Comparison of ENCODE assay signal across 8 cellular contexts in the genomic region with DNA sequence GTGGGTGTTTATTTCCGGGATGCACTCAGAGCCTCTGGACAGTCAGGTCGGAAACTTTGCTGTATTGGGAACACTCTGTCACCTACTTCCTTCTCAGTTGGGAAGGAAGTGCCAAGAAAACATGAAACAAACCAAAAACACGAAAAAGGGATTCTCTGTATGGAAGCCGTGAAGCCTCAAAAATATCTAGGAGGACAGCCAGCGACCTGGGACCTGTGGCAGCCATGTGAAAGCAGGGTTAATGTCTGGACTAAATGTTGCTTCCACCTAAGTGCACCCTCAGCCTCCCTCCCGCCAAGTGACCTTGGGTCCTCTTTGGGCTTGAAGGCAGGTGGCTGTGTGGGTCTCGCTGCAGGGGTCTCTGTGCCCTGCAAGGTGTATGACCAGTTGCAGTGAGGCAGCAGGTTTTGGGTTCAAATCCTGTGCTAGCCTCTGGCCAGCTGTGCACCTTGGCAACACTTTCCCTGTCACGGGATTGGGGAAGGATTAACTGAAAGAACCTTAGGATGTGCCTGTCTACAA. TPM values are rescaled to one million over a fixed set of nuclear protein-coding genes. Genes with fewer than 3 reads are reported as not detected.
DNase-seq lines count a peak whose midpoint lies in the region; ATAC-seq and TF ChIP-seq lines count a peak whose summit lies in the region.

No MANE protein-coding gene starts in this region.

- H3K27me3 Mint-ChIP-seq in activated naive CD4-positive, alpha-beta T cell treated with anti-CD3 and anti-CD28 coated beads, Interleukin-2, amount 50 U/mL, for 24 hours = no peaks in the 10 kb centered on the region

- ATAC-seq in left lung (no peak), HG03354 (IDR thresholded peaks at IDR 0.05; ENCODE audit: poor library complexity, severe bottlenecking, unreplicated experiment) (no peak)

- in situ Hi-C loops in astrocyte of the cerebellum (cut with HindIII; ENCODE audit: low sequenced_read_pairs) = no loop called here

- intact Hi-C loops in left lung (cut with DNase I) = no loop called here

- H3K4me1 ChIP-seq in left lung (peaks cover 10 to 37% of the 10 kb centered on the region in 2 donors), thymus (ENCODE audit: control insufficient read depth, insufficient read depth, low read length) (peaks cover 7% of the 10 kb centered on the region)

- H3K9me3 ChIP-seq in left lung (no peaks in the 10 kb centered on the region), thymus (ENCODE audit: control insufficient read depth) (no peaks in the 10 kb centered on the region)

- 44% methylated on average over 8 of the region's 8 CpGs for WGBS in thymus

- H3K27ac ChIP-seq in left lung (peak overlapping the region; percentile 87 to 93), thymus (ENCODE audit: low read depth) (peak overlapping the region; percentile 83)

- no peak for TF ChIP-seq CTCF in astrocyte of the cerebellum (IDR thresholded peaks at IDR 0.05; ENCODE audit: low read depth, low read length, missing control alignments)
- TF ChIP-seq CTCF in left lung (IDR thresholded peaks at IDR 0.05) = no peak

- H3K36me3 Mint-ChIP-seq in activated naive CD4-positive, alpha-beta T cell treated with anti-CD3 and anti-CD28 coated beads, Interleukin-2, amount 50 U/mL, for 24 hours = no peaks in the 10 kb centered on the region

- H3K9me3 Mint-ChIP-seq in activated naive CD4-positive, alpha-beta T cell treated with anti-CD3 and anti-CD28 coated beads, Interleukin-2, amount 50 U/mL, for 24 hours = no peaks in the 10 kb centered on the region

- peak overlapping the region; percentile 88 for H3K4me3 Mint-ChIP-seq in activated naive CD4-positive, alpha-beta T cell treated with anti-CD3 and anti-CD28 coated beads, Interleukin-2, amount 50 U/mL, for 24 hours

- H3K27ac Mint-ChIP-seq in activated naive CD4-positive, alpha-beta T cell treated with anti-CD3 and anti-CD28 coated beads, Interleukin-2, amount 50 U/mL, for 24 hours = peak overlapping the region; percentile 91

- H3K4me3 ChIP-seq in astrocyte of the cerebellum (ENCODE audit: low read depth, low read length) (peak overlapping the region; percentile 92), left lung (peak overlapping the region; percentile 99), thymus (ENCODE audit: low read length) (peak overlapping the region; percentile 75)

- H3K27me3 ChIP-seq in left lung (no peaks in the 10 kb centered on the region), thymus (ENCODE audit: control insufficient read depth, insufficient read depth) (no peaks in the 10 kb centered on the region)

- peaks cover 28% of the 10 kb centered on the region for H3K4me1 Mint-ChIP-seq in activated naive CD4-positive, alpha-beta T cell treated with anti-CD3 and anti-CD28 coated beads, Interleukin-2, amount 50 U/mL, for 24 hours

- no peak for DNase-seq in activated naive CD4-positive, alpha-beta T cell (lab: John Stamatoyannopoulos, UW)
- DNase-seq in astrocyte of the cerebellum (ENCODE audit: low read depth) (no peak), left lung (peak in 1 of 2 donors; percentile 50), DMS114 treated with DMSO at 0.1 percent for 48 hours (lab: John Stamatoyannopoulos, UW; ENCODE audit: unreplicated experiment) (no peak), NCI-H1930 (lab: John Stamatoyannopoulos, UW) (no peak)

- H3K36me3 ChIP-seq in left lung = no peaks in the 10 kb centered on the region
- no peaks in the 10 kb centered on the region for H3K36me3 ChIP-seq in thymus (ENCODE audit: control insufficient read depth, insufficient read depth)

RNA-seq across cellular contexts. Expression of gene MAVS, which starts 0.8 kb away (rescaled TPM):
- 10 to 100 TPM; 37.3 to 38.7 TPM for total RNA-seq in left lung
- 18.8 TPM for polyA plus RNA-seq in thymus

RNA-seq across cellular contexts. Expression of gene AP5S1, which starts 27.1 kb away (rescaled TPM):
- total RNA-seq in left lung = 10 to 100 TPM; 12.7 to 13.6 TPM
- 8.4 TPM for polyA plus RNA-seq in thymus

RNA-seq across cellular contexts. Expression of gene PANK2, which starts 41.7 kb away (rescaled TPM):
- total RNA-seq in left lung = 10 to 100 TPM; 39.4 to 47.8 TPM
- polyA plus RNA-seq in thymus = 40.6 TPM

RNA-seq across cellular contexts. Expression of gene CDC25B, which starts 51.4 kb away (rescaled TPM):
- total RNA-seq in left lung = 100 to 1,000 TPM; 111 to 121 TPM
- 56.4 TPM for polyA plus RNA-seq in thymus
